8 cellular contexts compared by ENCODE assay signal in genomic region chr19:51688665-51689571, GRCh38. TPM values are rescaled to one million over a fixed set of nuclear protein-coding genes. Genes with fewer than 3 reads are reported as not detected.
A peak's percentile ranks its signal among the peaks of the same experiment; 100 is the strongest.
DNase-seq lines count a peak whose midpoint lies in the region; ATAC-seq, FAIRE-seq and TF ChIP-seq lines count a peak whose summit lies in the region.

No MANE protein-coding gene starts in this region.

- intact Hi-C loops in kidney (cut with DNase I) = no loop called here

- peak; percentile 23 for FAIRE-seq in kidney (lab: Jason Lieb, UNC)

- H3K9ac ChIP-seq in kidney (ENCODE audit: low read length in 2 of 2) (peak overlapping the region; percentile 54 to 60), skeletal muscle satellite cell (ENCODE audit: low read depth, low read length) (peak overlapping the region; percentile 97)

- peak overlapping the region; percentile 75 for H3K4me3 ChIP-seq in choroid plexus epithelial cell (ENCODE audit: low read depth, low read length)
- peak overlapping the region; percentile 91 to 92 for H3K4me3 ChIP-seq in kidney (ENCODE audit: low read length in 2 of 2)
- peak overlapping the region; percentile 99 for H3K4me3 ChIP-seq in skeletal muscle satellite cell (ENCODE audit: low read length)

- H3K4me1 ChIP-seq in kidney (ENCODE audit: control insufficient read depth in 1 of 2, insufficient read depth in 1 of 2, low read depth in 1 of 2, low read length in 2 of 2) (peaks cover 18 to 25% of the 10 kb centered on the region in 2 donors), skeletal muscle satellite cell (ENCODE audit: control insufficient read depth, insufficient read depth, low read length) (peaks cover 34% of the 10 kb centered on the region)

- H3K36me3 ChIP-seq in kidney (ENCODE audit: control insufficient read depth in 1 of 2, insufficient read depth in 2 of 2, low read length in 2 of 2) (peaks cover 0 to 7% of the 10 kb centered on the region in 2 donors), skeletal muscle satellite cell (ENCODE audit: insufficient read depth, low read length) (peaks cover 7% of the 10 kb centered on the region)

- ATAC-seq in HG02678 (IDR thresholded peaks at IDR 0.05; ENCODE audit: unreplicated experiment) = no peak

- H3K27me3 ChIP-seq in skeletal muscle satellite cell (ENCODE audit: control insufficient read depth, insufficient read depth, low read length) = no peaks in the 10 kb centered on the region

- H3K4me2 ChIP-seq in skeletal muscle satellite cell (ENCODE audit: low read length) = peak overlapping the region; percentile 81

- CTCF ChIA-PET in RWPE1 (lab: Yijun Ruan, JAX) = interaction anchor here (0.9 kb wide), 1 partner anchor 28 kb away, joined by 3 read pairs; no protein-coding TSS in a partner anchor

- POLR2A ChIA-PET in RWPE1 (lab: Yijun Ruan, JAX; ENCODE audit: low non-redundant PET) = interaction anchor here (0.5 to 2.1 kb wide), 5 partner anchors 11 to 292 kb away, joined by 3 to 17 read pairs (median 3); no protein-coding TSS in a partner anchor

- DNase-seq in CD1c-positive myeloid dendritic cell (ENCODE audit: extremely low spot score) = peak; percentile 34
- DNase-seq in HS-5 (ENCODE audit: low read depth) = peak; percentile 76
- DNase-seq in RWPE1 (ENCODE audit: low spot score) = peak; percentile 75
- peak; percentile 98 for DNase-seq in choroid plexus epithelial cell (ENCODE audit: low read depth)
- peak; percentile 98 for DNase-seq in kidney
- no peak for DNase-seq in NK-92 (lab: John Stamatoyannopoulos, UW; ENCODE audit: unreplicated experiment)

- peak overlapping the region; percentile 99 for H3K27ac ChIP-seq in RWPE1
- peak overlapping the region; percentile 94 to 97 for H3K27ac ChIP-seq in kidney (ENCODE audit: low read depth in 2 of 2, low read length in 2 of 2)

- H3K9me3 ChIP-seq in kidney (ENCODE audit: control insufficient read depth in 1 of 2, low read length in 2 of 2) (no peaks in the 10 kb centered on the region), skeletal muscle satellite cell (replicated peaks; ENCODE audit: low read length) (no peaks in the 10 kb centered on the region)

- TF ChIP-seq CTCF in RWPE1 (conservative IDR thresholded peaks at IDR 0.05; ENCODE audit: low read depth) (no peak), choroid plexus epithelial cell (conservative IDR thresholded peaks at IDR 0.05; ENCODE audit: low read depth, low read length) (peak; percentile 9), kidney (IDR thresholded peaks at IDR 0.05; ENCODE audit: borderline replicate concordance, extremely low read depth, insufficient read depth) (peak; percentile 26)

RNA-seq across cellular contexts. Expression of gene SPACA6, which starts 4.2 kb away (rescaled TPM):
- total RNA-seq in kidney = 25.4 TPM
- polyA plus RNA-seq in kidney (ENCODE audit: insufficient read depth, low read depth, low replicate concordance) = 18.9 TPM
- 3.7 and 8.9 TPM in 2 replicates for total RNA-seq in skeletal muscle satellite cell (2012; rRNA removed)

RNA-seq across cellular contexts. Expression of gene HAS1, which starts 34.9 kb away (rescaled TPM):
- not detected for total RNA-seq in kidney
- polyA plus RNA-seq in kidney (ENCODE audit: insufficient read depth, low read depth, low replicate concordance) = not detected
- total RNA-seq in skeletal muscle satellite cell (2012; rRNA removed) = 72.3 and 84.2 TPM in 2 replicates

RNA-seq across cellular contexts. Expression of gene SIGLEC14, which starts 42.3 kb away (rescaled TPM):
- 11.5 TPM for total RNA-seq in kidney
- 0.26 TPM for polyA plus RNA-seq in kidney (ENCODE audit: insufficient read depth, low read depth, low replicate concordance)
- total RNA-seq in skeletal muscle satellite cell (2012; rRNA removed) = not detected in 2 replicates

RNA-seq across cellular contexts. Expression of gene SIGLEC5, which starts 58.7 kb away (rescaled TPM):
- total RNA-seq in kidney = not detected
- not detected for polyA plus RNA-seq in kidney (ENCODE audit: insufficient read depth, low read depth, low replicate concordance)
- 0.22 TPM in 1 of 2 replicates, not detected in the other for total RNA-seq in skeletal muscle satellite cell (2012; rRNA removed)
